24 cellular contexts compared by ENCODE assay signal in genomic region chr5:14066326-14066725, GRCh38.
"Had no signal": no experiment of that assay in that cellular context is flagged by ENCODE, and none has a peak within 500 bp of the region (broad histone marks: within the 10 kb centered on the region; RNA-seq: fewer than 3 reads in every experiment).

No MANE protein-coding gene starts in this region.

- H3K27me3 ChIP-seq: esophagus squamous epithelium, hepatocyte, neutrophil, sigmoid colon, testis, tibial artery had no signal

- DNase-seq: dermis blood vessel endothelial cell; effector memory CD4-positive, alpha-beta T cell; erythroblast; esophagus squamous epithelium; foreskin melanocyte; head of caudate nucleus; mesenchymal stem cell; mucosa of descending colon; naive B cell; right cardiac atrium; sigmoid colon; spleen; stimulated activated CD4-positive, alpha-beta T cell treated with anti-CD3 and anti-CD28 coated beads, Interleukin-4, amount 100 ng/mL, for 4 hours; stimulated activated naive CD8-positive, alpha-beta T cell treated with anti-CD3 and anti-CD28 coated beads, Interleukin-15, Interleukin-2, amounts not matched to agents 100 U/mL and 50 U/mL, for 24 hours; substantia nigra; testis; tibial artery had no signal

- H3K9ac ChIP-seq: parathyroid adenoma had no signal

- H3K36me3 ChIP-seq: esophagus squamous epithelium, neutrophil, prostate gland, sigmoid colon, spleen, tibial artery had no signal

- H3K27ac ChIP-seq: coronary artery, esophagus squamous epithelium, hepatocyte, neutrophil, parathyroid adenoma, prostate gland, sigmoid colon, skin epidermis, spleen, testis, tibial artery had no signal

- H2AFZ ChIP-seq: hepatocyte, parathyroid adenoma had no signal

- H3K4me3 ChIP-seq: coronary artery, esophagus squamous epithelium, hepatocyte, lung, mucosa of descending colon, prostate gland, sigmoid colon, skin epidermis, spleen, testis, tibial artery had no signal

- H3K79me2 ChIP-seq: hepatocyte, parathyroid adenoma had no signal

- H3K4me2 ChIP-seq: hepatocyte had no signal

- H3K4me1 ChIP-seq: esophagus squamous epithelium, parathyroid adenoma, prostate gland, sigmoid colon, testis, tibial artery had no signal

- H3K9me3 ChIP-seq: esophagus squamous epithelium, mucosa of descending colon, neutrophil, prostate gland, sigmoid colon, spleen, testis, tibial artery had no signal
